18 cellular contexts compared by ENCODE assay signal in genomic region chr14:101088395-101088667, GRCh38.
DNase-seq lines count a peak whose midpoint lies in the region; ATAC-seq and TF ChIP-seq lines count a peak whose summit lies in the region.
"Had no signal": no experiment of that assay in that cellular context is flagged by ENCODE, and none has a peak within 500 bp of the region (broad histone marks: within the 10 kb centered on the region; RNA-seq: fewer than 3 reads in every experiment).

No MANE protein-coding gene starts in this region.

- intact Hi-C loops in spleen (cut with DNase I; ENCODE audit: low total_unique reads) = no loop called here

- no peak for TF ChIP-seq POLR2A in spleen (IDR thresholded peaks at IDR 0.05)

- H3K4me3 ChIP-seq in spleen = no peak overlapping the region
- H3K4me3 ChIP-seq: K562, MG63 had no signal

- no peak for TF ChIP-seq CTCF in spleen (IDR thresholded peaks at IDR 0.05 in 8 of 11, conservative IDR thresholded peaks at IDR 0.05 in 3 of 11)

- peak overlapping the region in 2 of 8 donors; percentile 2 to 16 for H3K27ac ChIP-seq in spleen

- peaks cover 0 to 9% (median 0%) of the 10 kb centered on the region in 8 donors for H3K9me3 ChIP-seq in spleen
- H3K9me3 ChIP-seq: MG63 had no signal

- 84 to 94% (median 87%) methylated on average over 3 to 6 of the region's 6 CpGs for WGBS in spleen, 5 donors

- no peaks in the 10 kb centered on the region for H3K4me1 ChIP-seq in spleen

- H3K36me3 ChIP-seq in spleen = no peaks in the 10 kb centered on the region
- H3K36me3 ChIP-seq: MG63 had no signal

- no peaks in the 10 kb centered on the region for H3K27me3 ChIP-seq in spleen (replicated peaks in 1 of 7)
- H3K27me3 ChIP-seq: MG63 had no signal

- peak; percentile 10 for DNase-seq in D341Med (ENCODE audit: low spot score)
- peak; percentile 3 for DNase-seq in GM03348 (ENCODE audit: low spot score)
- peak; percentile 24 for DNase-seq in left lobe of liver (ENCODE audit: low spot score)
- peak; percentile 43 for DNase-seq in spleen
- no peak for DNase-seq in effector CD8-positive, alpha-beta T cell (lab: John Stamatoyannopoulos, UW)
- DNase-seq in NCI-H2171 (lab: John Stamatoyannopoulos, UW) = no peak
- no peak for DNase-seq in stimulated activated CD4-positive, alpha-beta T cell treated with anti-CD3 and anti-CD28 coated beads, Interleukin-2, amount 100 ng/mL, for 48 hours
- DNase-seq: CD4-positive, CD25-positive, alpha-beta regulatory T cell; DMS 273 treated with DMSO at 0.1 percent for 48 hours; DMS79 treated with DMSO at 0.1 percent for 48 hours; HFFc6; NCI-H1417 treated with DMSO at 0.1 percent for 48 hours; NCI-H187; NCI-H446 treated with DMSO at 0.1 percent for 48 hours; NCI-H526 treated with DMSO at 0.1 percent for 48 hours; SHP77 had no signal

- ATAC-seq in left lobe of liver = no peak
- ATAC-seq: K562 had no signal

Comparison
In these comparisons a context has a peak if more than half of its experiments do, and no peak if none do; other contexts are left out.
1. DNase-seq: peak in D341Med (single experiment), GM03348 (single experiment), left lobe of liver (single experiment) and spleen (single experiment); none in effector CD8-positive, alpha-beta T cell (single experiment), NCI-H2171 (single experiment) and stimulated activated CD4-positive, alpha-beta T cell treated with anti-CD3 and anti-CD28 coated beads, Interleukin-2, amount 100 ng/mL, for 48 hours (0 of 2).